In the genomic region with DNA sequence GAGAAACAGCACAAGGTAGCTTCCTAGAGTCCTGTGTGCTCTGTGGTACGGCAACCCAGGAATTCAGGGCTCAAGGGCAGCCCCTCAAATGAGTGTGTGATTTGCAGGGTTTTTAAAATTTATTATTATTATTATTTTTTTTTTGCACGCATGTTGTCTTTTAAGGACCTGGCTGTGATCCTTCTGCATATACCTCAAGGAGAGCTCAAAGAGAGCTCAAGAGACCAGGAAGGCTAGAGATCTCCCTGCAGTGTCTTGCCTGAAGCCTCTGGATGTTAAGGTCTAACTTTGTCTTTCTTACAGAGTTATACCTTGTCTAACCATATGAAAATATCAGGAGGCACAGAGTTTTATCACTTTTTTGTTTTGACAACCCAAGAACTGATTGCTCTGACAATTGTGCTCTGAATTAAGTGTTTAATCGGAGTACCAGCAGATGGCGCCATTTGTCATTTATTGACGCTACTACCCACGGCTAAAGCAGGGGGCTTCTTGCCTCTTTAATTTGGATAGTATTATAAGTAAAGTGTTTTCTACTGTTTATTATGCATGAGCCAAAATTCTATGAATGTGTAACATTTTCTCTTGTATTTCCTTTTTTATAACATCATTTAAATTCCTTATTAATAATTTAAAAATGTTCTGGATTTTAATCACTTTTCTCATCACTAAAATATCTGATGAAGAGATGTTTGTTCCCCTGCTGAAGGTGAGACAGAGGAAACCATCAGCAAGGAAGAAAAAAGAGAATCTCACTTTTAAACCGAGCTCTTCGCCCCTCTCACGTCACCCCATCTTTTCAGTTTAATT, we compare ENCODE assay signal across 2 cellular contexts.
TF ChIP-seq lines count a peak whose summit lies in the region.

No MANE protein-coding gene starts in this region.

TF ChIP-seq in A549, 52 proteins besides CTCF, POLR2A, EP300 and RAD21:
- TF ChIP-seq SMC3 (IDR thresholded peaks at IDR 0.05) (peak; percentile 73), POLR2AphosphoS2 (conservative IDR thresholded peaks at IDR 0.05; ENCODE audit: low read length) (no peak), NFE2L2 (conservative IDR thresholded peaks at IDR 0.05; ENCODE audit: low read length) (no peak), HDAC2 (IDR thresholded peaks at IDR 0.05) (no peak), CHD2 (IDR thresholded peaks at IDR 0.05; ENCODE audit: low read length, partially characterized antibody) (no peak), USF2 (IDR thresholded peaks at IDR 0.05) (no peak)

TF ChIP-seq in IMR-90, 13 proteins besides CTCF, POLR2A, EP300 and RAD21:
- TF ChIP-seq RFX5 (IDR thresholded peaks at IDR 0.05; ENCODE audit: low read depth, low read length): no peak
- peak; percentile 80 for TF ChIP-seq SMC3 (IDR thresholded peaks at IDR 0.05; ENCODE audit: low read depth, low read length)
- no peak for TF ChIP-seq CHD1 (IDR thresholded peaks at IDR 0.05; ENCODE audit: low read depth, low read length)
- no peak for TF ChIP-seq USF2 (IDR thresholded peaks at IDR 0.05; ENCODE audit: low read depth, low read length)
- TF ChIP-seq MAFK (IDR thresholded peaks at IDR 0.05; ENCODE audit: low read depth, low read length): no peak
